Comparison of ENCODE assay signal across 1 cellular context in genomic region chr19:49451430-49452181, GRCh38.
A peak's percentile ranks its signal among the peaks of the same experiment; 100 is the strongest.
TF ChIP-seq lines count a peak whose summit lies in the region.

Gene PIH1D1, minus strand, starts transcription at chr19:49451814. Its CDS starts 240 bp downstream, at chr19:49451574.

TF ChIP-seq in HepG2, 621 proteins besides CTCF, POLR2A, EP300 and RAD21 (continued from another document and continues in another):
- TF ChIP-seq MEIS1 (CRISPR knock-in tag; IDR thresholded peaks at IDR 0.05; ENCODE audit: borderline replicate concordance) (peak; percentile 65), ZNF660 (CRISPR knock-in tag; IDR thresholded peaks at IDR 0.05; ENCODE audit: borderline replicate concordance, low read depth) (no peak), ZXDC (CRISPR knock-in tag; IDR thresholded peaks at IDR 0.05) (no peak), ZNF691 (CRISPR knock-in tag; IDR thresholded peaks at IDR 0.05; ENCODE audit: borderline replicate concordance, low read depth) (no peak), ZFY (CRISPR knock-in tag; IDR thresholded peaks at IDR 0.05) (peak; percentile 77), ZNF777 (CRISPR knock-in tag; IDR thresholded peaks at IDR 0.05) (no peak), ZBTB20 (CRISPR knock-in tag; IDR thresholded peaks at IDR 0.05; ENCODE audit: borderline replicate concordance, low read depth) (no peak), EZH2 (conservative IDR thresholded peaks at IDR 0.05; ENCODE audit: low read depth, low read length) (no peak), LBX2 (CRISPR knock-in tag; IDR thresholded peaks at IDR 0.05; ENCODE audit: borderline replicate concordance) (no peak), THAP7 (CRISPR knock-in tag; IDR thresholded peaks at IDR 0.05) (peak; percentile 100), ZNF512B (CRISPR knock-in tag; IDR thresholded peaks at IDR 0.05; ENCODE audit: borderline replicate concordance) (no peak), ZNF263 (CRISPR knock-in tag; IDR thresholded peaks at IDR 0.05) (no peak), ASH2L (IDR thresholded peaks at IDR 0.05; ENCODE audit: insufficient read length, low read depth, low read length) (peak; percentile 64), KAT8 (CRISPR knock-in tag; IDR thresholded peaks at IDR 0.05) (peak; percentile 90), THAP9 (CRISPR knock-in tag; IDR thresholded peaks at IDR 0.05; ENCODE audit: borderline replicate concordance) (peak; percentile 82; the same call in 1 of the 2 replicates), BCL3 (CRISPR knock-in tag; IDR thresholded peaks at IDR 0.05) (peak; percentile 38; the same call in 1 of the 2 replicates), NCOA5 (CRISPR knock-in tag; IDR thresholded peaks at IDR 0.05) (no peak), ZFP91 (CRISPR knock-in tag; IDR thresholded peaks at IDR 0.05; ENCODE audit: borderline replicate concordance) (peak; percentile 71; the same call in 1 of the 2 replicates), RBFOX2 (IDR thresholded peaks at IDR 0.05; ENCODE audit: low read depth, low read length) (0 out of 2 replicates have a peak, but pooled peaks have one; percentile 23), AHR (CRISPR knock-in tag; IDR thresholded peaks at IDR 0.05) (0 out of 2 replicates have a peak, but pooled peaks have one; percentile 33), ZSCAN5A (CRISPR knock-in tag; IDR thresholded peaks at IDR 0.05; ENCODE audit: borderline replicate concordance) (no peak), MEIS2 (CRISPR knock-in tag; IDR thresholded peaks at IDR 0.05) (peak; percentile 96), ZNF713 (CRISPR knock-in tag; IDR thresholded peaks at IDR 0.05) (no peak), ZNF75D (CRISPR knock-in tag; IDR thresholded peaks at IDR 0.05; ENCODE audit: borderline replicate concordance) (no peak), ZC3H4 (CRISPR knock-in tag; IDR thresholded peaks at IDR 0.05; ENCODE audit: borderline replicate concordance) (no peak), ZFX (CRISPR knock-in tag; IDR thresholded peaks at IDR 0.05; ENCODE audit: low read depth) (peak; percentile 72; the same call in 1 of the 2 replicates), POLR2G (IDR thresholded peaks at IDR 0.05; ENCODE audit: low read depth, low read length) (peak; percentile 93), ZBTB26 (CRISPR knock-in tag; IDR thresholded peaks at IDR 0.05; ENCODE audit: borderline replicate concordance) (no peak), HNRNPUL1 (IDR thresholded peaks at IDR 0.05; ENCODE audit: low read depth, low read length) (no peak), NFE2L2 (IDR thresholded peaks at IDR 0.05; ENCODE audit: low read length) (no peak), MXD4 (CRISPR knock-in tag; IDR thresholded peaks at IDR 0.05) (0 out of 2 replicates have a peak, but pooled peaks have one; percentile 26), ZNF510 (CRISPR knock-in tag; IDR thresholded peaks at IDR 0.05; ENCODE audit: low read depth) (no peak; the same call in 1 of the 2 replicates), NFAT5 (CRISPR knock-in tag; IDR thresholded peaks at IDR 0.05) (no peak), ZNF326 (CRISPR knock-in tag; IDR thresholded peaks at IDR 0.05; ENCODE audit: borderline replicate concordance) (no peak), SIN3B (IDR thresholded peaks at IDR 0.05; ENCODE audit: low read length) (no peak), TBL1XR1 (IDR thresholded peaks at IDR 0.05; ENCODE audit: borderline replicate concordance, low read length, partially characterized antibody) (no peak)
